ENCODE assay signal across 18 cellular contexts in genomic region chr18:6764382-6764781, GRCh38. TPM values are rescaled to one million over a fixed set of nuclear protein-coding genes. Genes with fewer than 3 reads are reported as not detected.
"Had no signal": no experiment of that assay in that cellular context is flagged by ENCODE, and none has a peak within 500 bp of the region (broad histone marks: within the 10 kb centered on the region; RNA-seq: fewer than 3 reads in every experiment).

No MANE protein-coding gene starts in this region.

- DNase-seq: activated CD4-positive, alpha-beta memory T cell treated with anti-CD3 and anti-CD28 coated beads for 36 hours; activated T-cell treated with anti-CD3 and anti-CD28 coated beads for 4 hours; amniotic stem cell; caudate nucleus; effector memory CD8-positive, alpha-beta T cell; foreskin fibroblast; hippocampal formation; psoas muscle; right lobe of liver; small intestine; stimulated activated CD4-positive, alpha-beta T cell treated with anti-CD3 and anti-CD28 coated beads, Interleukin-15, amount 100 ng/mL, for 24 hours; stimulated activated CD4-positive, alpha-beta T cell treated with anti-CD3 and anti-CD28 coated beads, Interleukin-2, amount 100 ng/mL, for 48 hours; stimulated activated naive CD8-positive, alpha-beta T cell treated with anti-CD3 and anti-CD28 coated beads, Interleukin-15, amount 100 ng/mL, for 72 hours; upper lobe of left lung; WERI-Rb-1 had no signal

- H3K4me1 Mint-ChIP-seq: stimulated activated naive CD8-positive, alpha-beta T cell treated with anti-CD3 and anti-CD28 coated beads, Interleukin-15, amount 100 ng/mL, for 72 hours had no signal

- H3K27me3 Mint-ChIP-seq: activated CD4-positive, alpha-beta memory T cell treated with anti-CD3 and anti-CD28 coated beads for 36 hours; activated naive CD8-positive, alpha-beta T cell; effector memory CD8-positive, alpha-beta T cell; stimulated activated naive CD8-positive, alpha-beta T cell treated with anti-CD3 and anti-CD28 coated beads, Interleukin-15, amount 100 ng/mL, for 72 hours had no signal

- ATAC-seq: effector memory CD8-positive, alpha-beta T cell; psoas muscle; right lobe of liver; stimulated activated naive CD8-positive, alpha-beta T cell treated with anti-CD3 and anti-CD28 coated beads, Interleukin-15, amount 100 ng/mL, for 72 hours had no signal

- H3K9me3 ChIP-seq: psoas muscle, right lobe of liver, upper lobe of left lung had no signal

- H3K4me3 Mint-ChIP-seq: activated CD4-positive, alpha-beta memory T cell treated with anti-CD3 and anti-CD28 coated beads for 36 hours; activated naive CD8-positive, alpha-beta T cell; activated T-helper 1 cell treated with anti-CD3 and anti-CD28 coated beads, Interleukin-12 subunit alpha, Interleukin-12 subunit beta, Interleukin-2, Interleukin-4 antibody, amounts not matched to agents 30 ng/mL and 10 ng/mL and 1 ng/mL, durations not matched to agents 14 hours and 24 hours and 36 hours; effector memory CD8-positive, alpha-beta T cell; stimulated activated naive CD8-positive, alpha-beta T cell treated with anti-CD3 and anti-CD28 coated beads, Interleukin-15, amount 100 ng/mL, for 72 hours had no signal

- H3K9me3 Mint-ChIP-seq: activated T-helper 1 cell treated with anti-CD3 and anti-CD28 coated beads, Interleukin-12 subunit alpha, Interleukin-12 subunit beta, Interleukin-2, Interleukin-4 antibody, amounts not matched to agents 30 ng/mL and 10 ng/mL and 1 ng/mL, durations not matched to agents 14 hours and 24 hours and 36 hours had no signal

- H3K27me3 ChIP-seq: right lobe of liver, upper lobe of left lung had no signal

- H3K36me3 ChIP-seq: right lobe of liver, upper lobe of left lung, WERI-Rb-1 had no signal

- H3K4me3 ChIP-seq: psoas muscle, right lobe of liver, upper lobe of left lung had no signal

- H3K27ac ChIP-seq: psoas muscle, right lobe of liver, upper lobe of left lung, WERI-Rb-1 had no signal

- H3K4me1 ChIP-seq: psoas muscle, right lobe of liver, upper lobe of left lung had no signal

- H3K27ac Mint-ChIP-seq: activated CD4-positive, alpha-beta memory T cell treated with anti-CD3 and anti-CD28 coated beads for 36 hours; activated naive CD8-positive, alpha-beta T cell; activated T-helper 1 cell treated with anti-CD3 and anti-CD28 coated beads, Interleukin-12 subunit alpha, Interleukin-12 subunit beta, Interleukin-2, Interleukin-4 antibody, amounts not matched to agents 30 ng/mL and 10 ng/mL and 1 ng/mL, durations not matched to agents 14 hours and 24 hours and 36 hours; effector memory CD8-positive, alpha-beta T cell; stimulated activated naive CD8-positive, alpha-beta T cell treated with anti-CD3 and anti-CD28 coated beads, Interleukin-15, amount 100 ng/mL, for 72 hours had no signal

- H3K36me3 Mint-ChIP-seq: activated CD4-positive, alpha-beta memory T cell treated with anti-CD3 and anti-CD28 coated beads for 36 hours; activated naive CD8-positive, alpha-beta T cell had no signal

RNA-seq across cellular contexts. Expression of gene ARHGAP28, which starts 34.9 kb away (rescaled TPM):
- total RNA-seq: activated CD4-positive, alpha-beta memory T cell treated with anti-CD3 and anti-CD28 coated beads for 36 hours; activated T-helper 1 cell treated with anti-CD3 and anti-CD28 coated beads, Interleukin-12 subunit alpha, Interleukin-12 subunit beta, Interleukin-2, Interleukin-4 antibody, amounts not matched to agents 30 ng/mL and 10 ng/mL and 1 ng/mL, durations not matched to agents 14 hours and 24 hours and 36 hours; T-helper 1 cell treated with Interleukin-12 subunit alpha and Interleukin-12 subunit beta and Interleukin-4 antibody, amounts not matched to agents 30 ng/mL and 1 ng/mL, for 36 hours had no signal
